Comparison of ENCODE assay signal across 12 cellular contexts in the genomic region with DNA sequence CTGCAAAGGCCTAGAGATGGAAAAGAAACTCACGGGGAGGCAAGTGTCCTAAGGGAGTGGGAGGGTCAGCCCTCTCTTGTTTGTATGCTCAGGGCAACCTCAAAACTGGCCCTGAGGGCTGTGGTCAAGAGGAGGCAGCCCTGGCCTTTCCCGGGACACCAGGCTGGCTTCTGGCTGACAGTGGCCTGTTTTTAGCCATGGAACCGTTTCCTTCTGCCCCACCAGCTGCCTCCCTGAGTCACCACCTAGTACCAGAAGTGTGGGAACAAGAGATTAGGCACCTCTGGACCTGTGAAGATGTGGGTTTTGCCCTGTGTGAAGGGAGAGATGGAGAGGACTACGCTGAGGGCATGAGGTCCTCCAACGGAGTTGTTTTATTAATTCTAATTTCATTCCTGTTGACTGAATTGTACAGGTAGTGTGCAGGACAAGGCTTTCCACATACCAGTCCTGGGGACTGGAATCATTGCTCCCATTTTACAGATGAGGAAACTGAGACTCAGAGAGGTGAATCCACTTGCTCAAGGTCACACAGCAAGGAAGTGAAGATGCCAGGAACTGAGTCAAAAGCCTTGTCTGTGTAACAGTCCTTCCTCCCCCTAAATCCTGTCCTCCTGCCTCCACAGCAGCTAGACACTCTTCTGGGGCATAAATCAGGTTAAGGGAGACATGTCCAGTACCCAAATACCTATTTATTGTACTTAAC. TPM values are rescaled to one million over a fixed set of nuclear protein-coding genes. Genes with fewer than 3 reads are reported as not detected.
"Had no signal": no experiment of that assay in that cellular context is flagged by ENCODE, and none has a peak within 500 bp of the region (broad histone marks: within the 10 kb centered on the region; RNA-seq: fewer than 3 reads in every experiment).

No MANE protein-coding gene starts in this region.

- H3K27me3 Mint-ChIP-seq: activated naive CD8-positive, alpha-beta T cell had no signal

- DNase-seq: activated CD4-positive, alpha-beta T cell treated with anti-CD3 and anti-CD28 coated beads, Interleukin-2, amount 50 U/mL, for 1 hour; activated CD4-positive, CD25-positive, alpha-beta regulatory T cell; activated effector memory CD4-positive, alpha-beta T cell treated with Interleukin-2 at 50 U/mL for 16 hours; foreskin keratinocyte; heart left ventricle; nephron progenitor cell; trophoblast cell had no signal

- H3K27ac Mint-ChIP-seq: activated naive CD8-positive, alpha-beta T cell; nephron progenitor cell had no signal

- H3K4me3 Mint-ChIP-seq: activated naive CD8-positive, alpha-beta T cell; nephron progenitor cell had no signal

- ATAC-seq: foreskin keratinocyte, heart left ventricle, left lobe of liver had no signal

- H3K36me3 Mint-ChIP-seq: activated naive CD8-positive, alpha-beta T cell had no signal

- H3K9me3 Mint-ChIP-seq: nephron progenitor cell had no signal

RNA-seq across cellular contexts. Expression of a gene that starts 5.5 kb away (rescaled TPM):
- total RNA-seq: bronchial epithelial cell; foreskin keratinocyte; left lobe of liver; pulmonary artery endothelial cell; T-helper 2 cell treated with Interferon-gamma antibody and Interleukin-4, amounts not matched to agents 100 ng/mL and 5 ng/mL, for 36 hours had no signal

RNA-seq across cellular contexts. Expression of a gene that starts 20.8 kb away (rescaled TPM):
- total RNA-seq: bronchial epithelial cell, left lobe of liver had no signal

RNA-seq across cellular contexts. Expression of a gene that starts 30.4 kb away (rescaled TPM):
- total RNA-seq: bronchial epithelial cell; foreskin keratinocyte; pulmonary artery endothelial cell; T-helper 2 cell treated with Interferon-gamma antibody and Interleukin-4, amounts not matched to agents 100 ng/mL and 5 ng/mL, for 36 hours had no signal

RNA-seq across cellular contexts. Expression of a gene that starts 30.5 kb away (rescaled TPM):
- total RNA-seq: bronchial epithelial cell; foreskin keratinocyte; heart left ventricle; left lobe of liver; T-helper 2 cell treated with Interferon-gamma antibody and Interleukin-4, amounts not matched to agents 100 ng/mL and 5 ng/mL, for 36 hours had no signal
